In the genomic region with DNA sequence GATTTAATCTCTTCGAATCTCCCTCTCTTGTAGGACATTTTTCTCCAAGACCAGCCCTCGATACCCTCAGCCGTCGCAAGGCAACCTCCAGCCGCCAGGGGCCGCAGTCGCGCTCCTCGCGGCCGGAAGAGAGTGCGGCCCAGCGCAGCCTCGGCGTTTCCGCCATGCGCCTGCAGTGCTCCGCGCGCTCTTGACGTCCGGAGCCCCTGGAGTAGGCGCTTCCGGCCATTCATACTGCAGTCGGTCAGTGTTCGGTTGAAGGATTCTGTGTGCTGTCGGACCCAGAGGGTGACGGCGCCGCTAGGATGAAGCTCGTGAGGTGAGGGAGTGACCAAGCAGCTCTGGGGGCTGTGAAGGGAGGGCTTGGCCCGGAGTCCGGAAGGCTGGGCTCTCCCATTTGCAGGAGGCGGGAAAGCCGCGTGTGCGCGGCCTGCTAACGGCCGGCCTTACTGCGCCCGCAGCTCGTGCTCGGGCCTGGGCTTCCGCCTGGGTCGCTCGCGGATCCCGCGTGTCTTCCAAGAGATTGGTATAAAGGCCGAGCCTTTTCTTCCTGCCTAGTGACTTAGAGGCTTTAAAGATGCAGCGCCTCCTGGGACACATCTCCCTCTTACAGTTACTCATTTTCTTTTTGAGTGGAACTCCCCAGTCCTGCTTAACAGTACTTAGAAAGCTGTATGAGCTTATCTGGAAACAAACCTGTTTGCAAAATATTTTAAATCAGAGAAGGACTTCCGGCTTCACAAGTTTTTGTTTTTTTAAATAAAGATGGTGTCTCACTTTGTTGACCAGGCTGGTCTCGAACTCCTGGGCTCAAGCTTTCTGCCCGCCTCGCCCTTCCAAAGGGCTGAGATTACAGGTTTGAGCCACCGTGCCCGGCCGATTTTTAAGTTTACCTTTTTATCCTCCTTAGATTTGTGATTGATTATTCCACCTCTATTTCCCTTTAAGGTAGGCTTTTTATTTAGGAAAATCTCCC, we compare ENCODE assay signal across 8 cellular contexts. TPM values are rescaled to one million over a fixed set of nuclear protein-coding genes. Genes with fewer than 3 reads are reported as not detected.
DNase-seq lines count a peak whose midpoint lies in the region; ATAC-seq and TF ChIP-seq lines count a peak whose summit lies in the region.

TSS of gene SNRPD1 (plus strand) at position 190 of the 976 bp plus-strand sequence. CDS start at position 306, 116 bp downstream.

- peak within 1 kb of the TSS; percentile 99 for H3K4me3 Mint-ChIP-seq in activated T-cell treated with anti-CD3 and anti-CD28 coated beads, Interleukin-2, amount 50 U/mL, for 4 hours

- peak; percentile 91 for DNase-seq in DND-41
- peak; percentile 87 for DNase-seq in KG1 (lab: John Stamatoyannopoulos, UW)
- DNase-seq in activated T-cell treated with anti-CD3 and anti-CD28 coated beads, Interleukin-2, amount 50 U/mL, for 4 hours, result peak; percentile 82
- DNase-seq in stimulated activated CD8-positive, alpha-beta memory T cell treated with anti-CD3 and anti-CD28 coated beads, Interleukin-7, amount 100 ng/mL, for 4 hours (ENCODE audit: low read depth in 2 of 2), result peak; percentile 70 to 85

- H3K4me2 ChIP-seq in DND-41 (ENCODE audit: insufficient read depth, low read length), result peak within 1 kb of the TSS; percentile 87

- peak within 1 kb of the TSS; percentile 79 to 83 for H3K4me3 ChIP-seq in DND-41 (ENCODE audit: low read depth in 1 of 2, low read length in 2 of 2)
- peak within 1 kb of the TSS; percentile 72 to 86 for H3K4me3 ChIP-seq in muscle layer of duodenum (ENCODE audit: low read depth in 1 of 2, low read length in 2 of 2)

- peak; percentile 94 for TF ChIP-seq CTCF in DND-41 (IDR thresholded peaks at IDR 0.05; ENCODE audit: borderline replicate concordance, extremely low read depth, low read length, poor library complexity, severe bottlenecking)

- H3K36me3 Mint-ChIP-seq in activated T-cell treated with anti-CD3 and anti-CD28 coated beads, Interleukin-2, amount 50 U/mL, for 4 hours (ENCODE audit: insufficient read depth), result peaks cover 12% of the 10 kb centered on the region

- ATAC-seq in DND-41 (ENCODE audit: insufficient read depth, low read depth), result peak; percentile 97
- peak; percentile 98 for ATAC-seq in GM21723 (IDR thresholded peaks at IDR 0.05; ENCODE audit: unreplicated experiment)
- ATAC-seq in activated T-cell treated with anti-CD3 and anti-CD28 coated beads, Interleukin-2, amount 50 U/mL, for 4 hours, result peak; percentile 98 to 99
- peak; percentile 99 for ATAC-seq in esophagus mucosa

- H4K20me1 ChIP-seq in DND-41 (ENCODE audit: insufficient read depth, low read length), result peaks cover 39% of the 10 kb centered on the region

- peaks cover 34% of the 10 kb centered on the region for H3K36me3 ChIP-seq in DND-41 (ENCODE audit: insufficient read depth, low read length)
- peaks cover 0 to 6% of the 10 kb centered on the region in 2 donors for H3K36me3 ChIP-seq in muscle layer of duodenum (ENCODE audit: control insufficient read depth in 1 of 2, insufficient read depth in 2 of 2, low read length in 2 of 2)

- H3K27me3 ChIP-seq in DND-41 (ENCODE audit: insufficient read depth, low read length, poor library complexity), result no peaks in the 10 kb centered on the region
- no peaks in the 10 kb centered on the region for H3K27me3 ChIP-seq in muscle layer of duodenum (ENCODE audit: low read depth, low read length)

- H3K9me3 ChIP-seq in DND-41 (ENCODE audit: insufficient read depth, low read length, severe bottlenecking), result no peaks in the 10 kb centered on the region
- H3K9me3 ChIP-seq in muscle layer of duodenum (ENCODE audit: control insufficient read depth in 1 of 2, low read length in 2 of 2), result no peaks in the 10 kb centered on the region

- peaks cover 32% of the 10 kb centered on the region for H3K4me1 Mint-ChIP-seq in activated T-cell treated with anti-CD3 and anti-CD28 coated beads, Interleukin-2, amount 50 U/mL, for 4 hours (ENCODE audit: low read depth)

- peaks cover 53% of the 10 kb centered on the region for H3K79me2 ChIP-seq in DND-41 (ENCODE audit: insufficient read depth, low read length)

- peaks cover 42% of the 10 kb centered on the region for H3K4me1 ChIP-seq in DND-41 (ENCODE audit: insufficient read depth, low read length)
- peaks cover 0 to 11% of the 10 kb centered on the region in 2 donors for H3K4me1 ChIP-seq in muscle layer of duodenum (ENCODE audit: control insufficient read depth in 1 of 2, insufficient read depth in 2 of 2, low read length in 2 of 2)

- H3K27ac ChIP-seq in DND-41 (ENCODE audit: low read length), result peak within 1 kb of the TSS; percentile 98
- peak within 1 kb of the TSS; percentile 87 for H3K27ac ChIP-seq in muscle layer of duodenum (ENCODE audit: low read length)

- no peaks in the 10 kb centered on the region for H3K27me3 Mint-ChIP-seq in activated T-cell treated with anti-CD3 and anti-CD28 coated beads, Interleukin-2, amount 50 U/mL, for 4 hours (ENCODE audit: low read depth)

- H3K9me3 Mint-ChIP-seq in activated T-cell treated with anti-CD3 and anti-CD28 coated beads, Interleukin-2, amount 50 U/mL, for 4 hours, result no peaks in the 10 kb centered on the region

- peak within 1 kb of the TSS; percentile 90 for H2AFZ ChIP-seq in DND-41 (ENCODE audit: low read depth, low read length)

- peak within 1 kb of the TSS; percentile 87 for H3K9ac ChIP-seq in DND-41 (ENCODE audit: low read depth, low read length)

TF ChIP-seq in PFSK-1, 5 proteins besides CTCF, POLR2A, EP300 and RAD21:
- peak; percentile 98 for TF ChIP-seq POLR2AphosphoS5 (IDR thresholded peaks at IDR 0.05; ENCODE audit: low read depth, low read length)
- TF ChIP-seq REST (IDR thresholded peaks at IDR 0.05; ENCODE audit: insufficient read depth in 1 of 2, low read depth in 2 of 2, low read length in 2 of 2), result peak in 1 of 2 experiments; percentile 61; a peak in 2 of 4 replicates
- TF ChIP-seq SIN3A (IDR thresholded peaks at IDR 0.05; ENCODE audit: borderline replicate concordance, insufficient read depth, low read length), result peak; percentile 14; the same call in 1 of the 2 replicates
- TF ChIP-seq FOXP2 (optimal IDR thresholded peaks at IDR 0.05; ENCODE audit: borderline replicate concordance, extremely low read depth, extremely low read length, insufficient read depth), result peak; percentile 58
- TF ChIP-seq TAF1 (IDR thresholded peaks at IDR 0.05; ENCODE audit: borderline replicate concordance, insufficient read depth, low read length), result peak; percentile 99

RNA-seq across cellular contexts. Expression of gene SNRPD1, which starts in this region (rescaled TPM):
- polyA plus RNA-seq in PFSK-1 (2012; ENCODE audit: insufficient read length, low read depth), result 95.7 TPM
- total RNA-seq in activated T-cell treated with anti-CD3 and anti-CD28 coated beads, Interleukin-2, amount 50 U/mL, for 4 hours, result 100 to 1,000 TPM; 181 to 207 (median 204) TPM
- total RNA-seq in esophagus mucosa, result 57.2 TPM

Comparison
In these comparisons a context has a peak if more than half of its experiments do, and no peak if none do; other contexts are left out.
1. Peak in every context shown above with its lines: DNase-seq, ATAC-seq, H3K4me3 ChIP-seq and H3K27ac ChIP-seq.